18 cellular contexts compared by ENCODE assay signal in genomic region chr13:97356592-97356991, GRCh38.
DNase-seq lines count a peak whose midpoint lies in the region; ATAC-seq, FAIRE-seq and TF ChIP-seq lines count a peak whose summit lies in the region.
"Had no signal": no experiment of that assay in that cellular context is flagged by ENCODE, and none has a peak within 500 bp of the region (broad histone marks: within the 10 kb centered on the region; RNA-seq: fewer than 3 reads in every experiment).

No MANE protein-coding gene starts in this region.

- ATAC-seq in A549 (no peak), right cardiac atrium (no peak)
- no peak for ATAC-seq in activated CD4-positive, alpha-beta T cell treated with anti-CD3 and anti-CD28 coated beads for 36 hours
- ATAC-seq: GM12878 had no signal

- TF ChIP-seq POLR2A in A549 (IDR thresholded peaks at IDR 0.05; ENCODE audit: low read length) (no peak), ovary (IDR thresholded peaks at IDR 0.05) (no peak)

- no peak for DNase-seq in A549 (ENCODE audit: low read depth in 1 of 2, low spot score in 1 of 2)
- DNase-seq in caudate nucleus (lab: John Stamatoyannopoulos, UW): no peak
- DNase-seq in frontal cortex (ENCODE audit: low spot score in 2 of 2): no peak
- DNase-seq in activated CD4-positive, alpha-beta T cell treated with anti-CD3 and anti-CD28 coated beads for 36 hours: no peak
- no peak for DNase-seq in right cardiac atrium
- DNase-seq in ovary: no peak
- no peak for DNase-seq in HK-2 (ENCODE audit: unreplicated experiment)
- DNase-seq: 8988T; ACHN; Calu3; CD4-positive, CD25-positive, alpha-beta regulatory T cell; DMS79; H7 had no signal

- no peak overlapping the region for H3K4me2 ChIP-seq in A549
- H3K4me2 ChIP-seq: BLaER1 treated with 17β-estradiol and CSF1 and Interleukin-3, amounts not matched to agents 10 nM and 100 nM had no signal

- WGBS in A549 (ENCODE audit: missing lambda C conversion rate): 91% methylated on average over 8 of the region's 8 CpGs
- 90% methylated on average over 8 of the region's 8 CpGs for WGBS in right cardiac atrium
- WGBS in ovary, 3 donors: 94 to 95% (median 94%) methylated on average over 8 of the region's 8 CpGs

- no peak overlapping the region for H3K27ac Mint-ChIP-seq in activated CD4-positive, alpha-beta T cell treated with anti-CD3 and anti-CD28 coated beads for 36 hours
- H3K27ac Mint-ChIP-seq: CD4-positive, CD25-positive, alpha-beta regulatory T cell had no signal

- FAIRE-seq in A549 (lab: Jason Lieb, UNC): no peak
- peak; percentile 10 for FAIRE-seq in frontal cortex (lab: Jason Lieb, UNC)
- FAIRE-seq: GM12878, GM18507, HTR-8/SVneo had no signal

- TF ChIP-seq RAD21 in A549 (conservative IDR thresholded peaks at IDR 0.05 in 1 of 2, IDR thresholded peaks at IDR 0.05 in 1 of 2) (no peak), Ishikawa (IDR thresholded peaks at IDR 0.05; ENCODE audit: low read depth) (no peak)

- no peak overlapping the region for H3K4me3 ChIP-seq in A549
- H3K4me3 ChIP-seq in right cardiac atrium (ENCODE audit: low read length): no peak overlapping the region
- no peak overlapping the region for H3K4me3 ChIP-seq in ovary
- H3K4me3 ChIP-seq: BLaER1 treated with 17β-estradiol and CSF1 and Interleukin-3, amounts not matched to agents 10 nM and 100 nM; GM12878 had no signal

- no peaks in the 10 kb centered on the region for H3K4me1 Mint-ChIP-seq in activated CD4-positive, alpha-beta T cell treated with anti-CD3 and anti-CD28 coated beads for 36 hours

- H3K27me3 Mint-ChIP-seq in activated CD4-positive, alpha-beta T cell treated with anti-CD3 and anti-CD28 coated beads for 36 hours: no peaks in the 10 kb centered on the region
- H3K27me3 Mint-ChIP-seq: CD4-positive, CD25-positive, alpha-beta regulatory T cell had no signal

- H3K36me3 ChIP-seq in ovary: no peaks in the 10 kb centered on the region

- H3K4me1 ChIP-seq in A549: peaks cover 21% of the 10 kb centered on the region; the same call in 1 of the 3 replicates
- peaks cover 8% of the 10 kb centered on the region for H3K4me1 ChIP-seq in right cardiac atrium (ENCODE audit: control insufficient read depth, insufficient read depth, low read length)
- H3K4me1 ChIP-seq in ovary (ENCODE audit: insufficient read depth): peaks cover 2% of the 10 kb centered on the region

- H3K27me3 ChIP-seq in right cardiac atrium (ENCODE audit: control insufficient read depth, insufficient read depth) (no peaks in the 10 kb centered on the region), ovary (no peaks in the 10 kb centered on the region)
- H3K27me3 ChIP-seq: BLaER1 treated with 17β-estradiol and CSF1 and Interleukin-3, amounts not matched to agents 10 nM and 100 nM had no signal

- H3K36me3 Mint-ChIP-seq in activated CD4-positive, alpha-beta T cell treated with anti-CD3 and anti-CD28 coated beads for 36 hours (ENCODE audit: low read depth): peaks cover 10% of the 10 kb centered on the region

- H3K27ac ChIP-seq in A549 (no peak overlapping the region), caudate nucleus (ENCODE audit: low read depth, low read length) (peak overlapping the region; percentile 5), right cardiac atrium (ENCODE audit: low read length) (no peak overlapping the region), ovary (no peak overlapping the region)
- H3K27ac ChIP-seq: BLaER1 treated with 17β-estradiol and CSF1 and Interleukin-3, amounts not matched to agents 10 nM and 100 nM had no signal

- no peak for TF ChIP-seq CTCF in A549 (IDR thresholded peaks at IDR 0.05)
- TF ChIP-seq CTCF in ovary (IDR thresholded peaks at IDR 0.05): no peak

- no peaks in the 10 kb centered on the region for H3K9me3 Mint-ChIP-seq in activated CD4-positive, alpha-beta T cell treated with anti-CD3 and anti-CD28 coated beads for 36 hours (ENCODE audit: low read depth)
- H3K9me3 Mint-ChIP-seq: CD4-positive, CD25-positive, alpha-beta regulatory T cell had no signal

- no peak overlapping the region for H3K4me3 Mint-ChIP-seq in activated CD4-positive, alpha-beta T cell treated with anti-CD3 and anti-CD28 coated beads for 36 hours
- H3K4me3 Mint-ChIP-seq: CD4-positive, CD25-positive, alpha-beta regulatory T cell had no signal

- intact Hi-C loops in activated CD4-positive, alpha-beta T cell treated with anti-CD3 and anti-CD28 coated beads for 36 hours (cut with DNase I, micrococcal nuclease): loop anchor here (5.0 kb wide), 2 partner anchors 134 to 324 kb away; partner anchors contain the start of gene MBNL2 (in 1 of the 2)
- intact Hi-C loops in right cardiac atrium (cut with DNase I): loop anchor here in 3 of 4 donors (5.0 kb wide), 2 partner anchors 244 to 249 kb away; no protein-coding TSS in a partner anchor
- intact Hi-C loops in ovary (cut with DNase I): no loop called here

- POLR2A ChIA-PET in A549 (lab: Yijun Ruan, JAX): no interaction called here
- POLR2A ChIA-PET in activated CD4-positive, alpha-beta T cell treated with anti-CD3 and anti-CD28 coated beads for 36 hours (lab: Charles Lee): no interaction called here

- CTCF ChIA-PET in A549 (lab: Yijun Ruan, JAX): interaction anchor here (1.1 to 1.5 kb wide), 2 partner anchors 247 to 444 kb away, joined by 3 to 12 read pairs; no protein-coding TSS in a partner anchor
- CTCF ChIA-PET in activated CD4-positive, alpha-beta T cell treated with anti-CD3 and anti-CD28 coated beads for 36 hours (lab: Charles Lee): interaction anchor here (0.7 to 10.6 kb wide), 4 partner anchors 12 to 266 kb away, joined by 3 to 152 read pairs (median 30); no protein-coding TSS in a partner anchor

- TF ChIP-seq EP300 in A549 (IDR thresholded peaks at IDR 0.05) (no peak), Ishikawa (IDR thresholded peaks at IDR 0.05; ENCODE audit: borderline replicate concordance) (no peak), ovary (IDR thresholded peaks at IDR 0.05) (no peak)

- H3K9me3 ChIP-seq in A549: no peaks in the 10 kb centered on the region
- H3K9me3 ChIP-seq in right cardiac atrium (ENCODE audit: control insufficient read depth, low read length): no peaks in the 10 kb centered on the region
- no peaks in the 10 kb centered on the region for H3K9me3 ChIP-seq in ovary

TF ChIP-seq in A549, 52 proteins besides CTCF, POLR2A, EP300 and RAD21:
- TF ChIP-seq USF2 (IDR thresholded peaks at IDR 0.05) (0 out of 2 replicates have a peak, but pooled peaks have one; percentile 20), KDM1A (IDR thresholded peaks at IDR 0.05; ENCODE audit: low read depth) (no peak)

TF ChIP-seq in Ishikawa, 13 proteins besides CTCF, POLR2A, EP300 and RAD21:
- TF ChIP-seq ZBTB7A (IDR thresholded peaks at IDR 0.05; ENCODE audit: low read depth) (no peak), TCF12 (IDR thresholded peaks at IDR 0.05; ENCODE audit: low read depth) (no peak), MAX (IDR thresholded peaks at IDR 0.05) (no peak), REST (IDR thresholded peaks at IDR 0.05; ENCODE audit: low read depth) (no peak), USF1 (IDR thresholded peaks at IDR 0.05) (peak; percentile 48; the same call in 1 of the 2 replicates)

Comparison
In these comparisons a context has a peak if more than half of its experiments do, and no peak if none do; other contexts are left out.
1. intact Hi-C loops: an anchor here in activated CD4-positive, alpha-beta T cell treated with anti-CD3 and anti-CD28 coated beads for 36 hours (5.0 kb wide) and right cardiac atrium (5.0 kb wide); none called in ovary.